ENCODE assay signal across 7 cellular contexts in genomic region chr2:131413148-131413747, GRCh38. TPM values are rescaled to one million over a fixed set of nuclear protein-coding genes. Genes with fewer than 3 reads are reported as not detected.
DNase-seq lines count a peak whose midpoint lies in the region; TF ChIP-seq lines count a peak whose summit lies in the region.

No MANE protein-coding gene starts in this region.

- no peak overlapping the region for H4K8ac ChIP-seq in mesenchymal stem cell (ENCODE audit: low read length)

- no peak overlapping the region for H3K23ac ChIP-seq in mesenchymal stem cell (ENCODE audit: low read length in 2 of 2)

- no peak overlapping the region for H2BK12ac ChIP-seq in mesenchymal stem cell (ENCODE audit: low read length in 2 of 2)

- H3K36me3 ChIP-seq in mesenchymal stem cell (ENCODE audit: control insufficient read depth in 1 of 2, insufficient read depth in 2 of 2, low read depth in 1 of 2, low read length in 2 of 2) = no peaks in the 10 kb centered on the region

- H2AK5ac ChIP-seq in mesenchymal stem cell (ENCODE audit: low read length, severe bottlenecking) = no peak overlapping the region

- H2BK5ac ChIP-seq in mesenchymal stem cell (ENCODE audit: low read depth, low read length, poor library complexity, severe bottlenecking) = no peak overlapping the region

- H3K4ac ChIP-seq in mesenchymal stem cell (ENCODE audit: low read depth in 1 of 2, low read length in 2 of 2) = no peak overlapping the region

- peaks cover 29 to 51% of the 10 kb centered on the region in 2 experiments for H3K27me3 ChIP-seq in mesenchymal stem cell (ENCODE audit: control insufficient read depth in 1 of 2, insufficient read depth in 1 of 2, low read length in 2 of 2)

- H3K27ac ChIP-seq in mesenchymal stem cell (ENCODE audit: low read length, poor library complexity, severe bottlenecking) = no peak overlapping the region

- no peaks in the 10 kb centered on the region for H3K4me1 ChIP-seq in mesenchymal stem cell (ENCODE audit: control insufficient read depth, insufficient read depth, low read depth, low read length)

- H3K9me3 ChIP-seq in mesenchymal stem cell (ENCODE audit: control insufficient read depth, low read length) = no peaks in the 10 kb centered on the region

- peaks cover 29% of the 10 kb centered on the region for H3K27me3 Mint-ChIP-seq in T-helper 2 cell treated with Interferon-gamma antibody and Interleukin-4, amounts not matched to agents 5 μg/mL and 100 μg/mL, for 36 hours (ENCODE audit: low read depth)

- no peak overlapping the region for H2BK120ac ChIP-seq in mesenchymal stem cell (ENCODE audit: low read depth, low read length)

- H3K4me1 Mint-ChIP-seq in T-helper 2 cell treated with Interferon-gamma antibody and Interleukin-4, amounts not matched to agents 5 μg/mL and 100 μg/mL, for 36 hours (ENCODE audit: low read depth) = peaks cover 12% of the 10 kb centered on the region

- no peak overlapping the region for H3K4me3 Mint-ChIP-seq in T-helper 2 cell treated with Interferon-gamma antibody and Interleukin-4, amounts not matched to agents 5 μg/mL and 100 μg/mL, for 36 hours

- H2BK15ac ChIP-seq in mesenchymal stem cell (ENCODE audit: low read depth, poor library complexity, severe bottlenecking) = no peak overlapping the region

- no peak overlapping the region for H3K14ac ChIP-seq in mesenchymal stem cell (ENCODE audit: low read length in 2 of 2)

- H3K27ac Mint-ChIP-seq in T-helper 2 cell treated with Interferon-gamma antibody and Interleukin-4, amounts not matched to agents 5 μg/mL and 100 μg/mL, for 36 hours = no peak overlapping the region

- H3K4me2 ChIP-seq in mesenchymal stem cell (ENCODE audit: low read length, poor library complexity, severe bottlenecking) = no peak overlapping the region

- no peak overlapping the region for H4K91ac ChIP-seq in mesenchymal stem cell (ENCODE audit: low read length)

- 3% methylated on average over 7 of the region's 7 CpGs for WGBS in mesenchymal stem cell

- H3K79me1 ChIP-seq in mesenchymal stem cell (replicated peaks; ENCODE audit: low read length, poor library complexity, severe bottlenecking) = no peaks in the 10 kb centered on the region

- TF ChIP-seq CTCF in GM20000 (IDR thresholded peaks at IDR 0.05; ENCODE audit: extremely low read depth, missing control alignments) = peak; percentile 35

- no peak overlapping the region for H3K9ac ChIP-seq in mesenchymal stem cell (ENCODE audit: low read length)

- DNase-seq in ELF-1 (ENCODE audit: low read depth, low spot score) (peak; percentile 64), GM20000 (ENCODE audit: low spot score) (peak; percentile 54), HuH-7.5 (ENCODE audit: low spot score) (peak; percentile 22), OCI-M2 (lab: John Stamatoyannopoulos, UW; ENCODE audit: unreplicated experiment) (peak; percentile 25), dermis blood vessel endothelial cell (peak; percentile 85), mesenchymal stem cell (peak; percentile 67)
- no peak for DNase-seq in T-helper 2 cell treated with Interferon-gamma antibody and Interleukin-4, amounts not matched to agents 5 μg/mL and 100 μg/mL, for 36 hours (ENCODE audit: low spot score)

- no peak overlapping the region for H3K18ac ChIP-seq in mesenchymal stem cell (ENCODE audit: low read depth in 1 of 2, low read length in 2 of 2)

- H2AFZ ChIP-seq in mesenchymal stem cell (ENCODE audit: low read depth, low read length) = no peak overlapping the region

- H3K4me3 ChIP-seq in mesenchymal stem cell (ENCODE audit: insufficient read depth in 1 of 2, low read depth in 1 of 2, low read length in 2 of 2) = no peak overlapping the region

- H3K9me3 Mint-ChIP-seq in T-helper 2 cell treated with Interferon-gamma antibody and Interleukin-4, amounts not matched to agents 5 μg/mL and 100 μg/mL, for 36 hours = no peaks in the 10 kb centered on the region

- H3K36me3 Mint-ChIP-seq in T-helper 2 cell treated with Interferon-gamma antibody and Interleukin-4, amounts not matched to agents 5 μg/mL and 100 μg/mL, for 36 hours (ENCODE audit: low read depth) = no peaks in the 10 kb centered on the region

RNA-seq across cellular contexts. Expression of gene RAB6D, which starts 49.3 kb away (rescaled TPM):
- total RNA-seq in dermis blood vessel endothelial cell = under 0.01 TPM in 1 of 2 replicates, not detected in the other
- 0.03 TPM for polyA plus RNA-seq in mesenchymal stem cell (2013, experiment 1 of 2)
- 0.03 TPM for polyA plus RNA-seq in mesenchymal stem cell (2013, experiment 2 of 2)
